ENCODE assay signal across 9 cellular contexts in genomic region chr11:1761857-1762536, GRCh38. TPM values are rescaled to one million over a fixed set of nuclear protein-coding genes. Genes with fewer than 3 reads are reported as not detected.
DNase-seq lines count a peak whose midpoint lies in the region; ATAC-seq and TF ChIP-seq lines count a peak whose summit lies in the region.
"Had no signal": no experiment of that assay in that cellular context is flagged by ENCODE, and none has a peak within 500 bp of the region (broad histone marks: within the 10 kb centered on the region; RNA-seq: fewer than 3 reads in every experiment).

No MANE protein-coding gene starts in this region.

- H3K4me3 ChIP-seq in endodermal cell (ENCODE audit: low read length) = peak overlapping the region; percentile 86
- H3K4me3 ChIP-seq in aorta (ENCODE audit: low read length in 2 of 2) = no peak overlapping the region

- H3K27ac Mint-ChIP-seq in activated naive CD4-positive, alpha-beta T cell treated with anti-CD3 and anti-CD28 coated beads, Interleukin-2, amount 10 ng/mL, durations not matched to agents 7 days and 5 days = peak overlapping the region; percentile 77
- H3K27ac Mint-ChIP-seq in endodermal cell = no peak overlapping the region
- H3K27ac Mint-ChIP-seq in naive thymus-derived CD8-positive, alpha-beta T cell = peak overlapping the region; percentile 65 to 93 (median 78)

- H3K27ac ChIP-seq in endodermal cell (ENCODE audit: low read depth, low read length) (no peak overlapping the region), aorta (ENCODE audit: low read depth in 1 of 2, low read length in 2 of 2) (peak overlapping the region in 1 of 2 donors; percentile 6)

- 93 to 99% methylated on average over 7 to 12 of the region's 12 CpGs for WGBS in endodermal cell (ENCODE audit: insufficient coverage in 1 of 2, insufficient read length in 1 of 2), 2 experiments
- 85 to 92% methylated on average over 12 of the region's 12 CpGs for WGBS in aorta, 2 donors

- H3K9ac ChIP-seq in endodermal cell (ENCODE audit: extremely low read depth, low read length, poor library complexity, severe bottlenecking) = no peak overlapping the region

- no peaks in the 10 kb centered on the region for H3K27me3 Mint-ChIP-seq in activated naive CD4-positive, alpha-beta T cell treated with anti-CD3 and anti-CD28 coated beads, Interleukin-2, amount 10 ng/mL, durations not matched to agents 7 days and 5 days
- H3K27me3 Mint-ChIP-seq in endodermal cell (ENCODE audit: insufficient read depth) = peaks cover 1% of the 10 kb centered on the region
- H3K27me3 Mint-ChIP-seq in naive thymus-derived CD8-positive, alpha-beta T cell = no peaks in the 10 kb centered on the region

- peaks cover 50% of the 10 kb centered on the region for H3K4me1 Mint-ChIP-seq in activated naive CD4-positive, alpha-beta T cell treated with anti-CD3 and anti-CD28 coated beads, Interleukin-2, amount 10 ng/mL, durations not matched to agents 7 days and 5 days
- H3K4me1 Mint-ChIP-seq in endodermal cell = peaks cover 2% of the 10 kb centered on the region
- peaks cover 27 to 60% (median 53%) of the 10 kb centered on the region in 4 donors for H3K4me1 Mint-ChIP-seq in naive thymus-derived CD8-positive, alpha-beta T cell

- TF ChIP-seq CTCF in endodermal cell (conservative IDR thresholded peaks at IDR 0.05) = no peak

- H3K27me3 ChIP-seq in endodermal cell (ENCODE audit: control insufficient read depth, insufficient read depth, low read length, poor library complexity, severe bottlenecking) (no peaks in the 10 kb centered on the region), aorta (ENCODE audit: control insufficient read depth in 1 of 2, insufficient read depth in 2 of 2, low read length in 1 of 2) (no peaks in the 10 kb centered on the region)

- H3K36me3 Mint-ChIP-seq in activated naive CD4-positive, alpha-beta T cell treated with anti-CD3 and anti-CD28 coated beads, Interleukin-2, amount 10 ng/mL, durations not matched to agents 7 days and 5 days = peaks cover 22% of the 10 kb centered on the region
- peaks cover 7% of the 10 kb centered on the region for H3K36me3 Mint-ChIP-seq in endodermal cell (ENCODE audit: low read depth)
- peaks cover 0 to 3% (median 0%) of the 10 kb centered on the region in 3 donors for H3K36me3 Mint-ChIP-seq in naive thymus-derived CD8-positive, alpha-beta T cell

- ATAC-seq in naive thymus-derived CD8-positive, alpha-beta T cell = no peak
- ATAC-seq in aorta (ENCODE audit: low FRiP score) (no peak), esophagus mucosa (no peak), HG03565 (IDR thresholded peaks at IDR 0.05; ENCODE audit: unreplicated experiment) (no peak)

- POLR2A ChIA-PET in naive thymus-derived CD8-positive, alpha-beta T cell (lab: Charles Lee) = interaction anchor here (0.9 to 4.7 kb wide), 5 partner anchors 10 to 160 kb away, joined by 3 to 31 read pairs (median 3); partner anchors contain the start of gene IFITM10

- H3K4me3 Mint-ChIP-seq in activated naive CD4-positive, alpha-beta T cell treated with anti-CD3 and anti-CD28 coated beads, Interleukin-2, amount 10 ng/mL, durations not matched to agents 7 days and 5 days = peak overlapping the region; percentile 70
- H3K4me3 Mint-ChIP-seq in endodermal cell = peak overlapping the region; percentile 81
- H3K4me3 Mint-ChIP-seq in naive thymus-derived CD8-positive, alpha-beta T cell = peak overlapping the region; percentile 75 to 92 (median 83)

- H3K36me3 ChIP-seq in endodermal cell (ENCODE audit: control insufficient read depth, insufficient read depth, low read length) = peaks cover 3% of the 10 kb centered on the region
- H3K36me3 ChIP-seq in aorta (ENCODE audit: control insufficient read depth in 1 of 2, insufficient read depth in 2 of 2, low read length in 1 of 2) = no peaks in the 10 kb centered on the region

- no peak for DNase-seq in activated naive CD4-positive, alpha-beta T cell treated with anti-CD3 and anti-CD28 coated beads, Interleukin-2, amount 10 ng/mL, durations not matched to agents 7 days and 5 days
- DNase-seq in activated naive CD4-positive, alpha-beta T cell treated with Interleukin-2 at 50 U/mL for 16 hours = no peak
- DNase-seq in endodermal cell (no peak), aorta (peak; percentile 61 to 70), NCI-H2107 (lab: John Stamatoyannopoulos, UW) (no peak)
- no peak for DNase-seq in naive thymus-derived CD8-positive, alpha-beta T cell
- DNase-seq: NCI-H1436 had no signal

- CTCF ChIA-PET in activated naive CD4-positive, alpha-beta T cell treated with anti-CD3 and anti-CD28 coated beads, Interleukin-2, amount 10 ng/mL, durations not matched to agents 7 days and 5 days (lab: Charles Lee) = interaction anchor here (1.0 to 1.1 kb wide), 2 partner anchors 68 to 71 kb away, joined by 3 read pairs; no protein-coding TSS in a partner anchor

- H3K9me3 Mint-ChIP-seq in activated naive CD4-positive, alpha-beta T cell treated with anti-CD3 and anti-CD28 coated beads, Interleukin-2, amount 10 ng/mL, durations not matched to agents 7 days and 5 days = no peaks in the 10 kb centered on the region
- no peaks in the 10 kb centered on the region for H3K9me3 Mint-ChIP-seq in endodermal cell
- no peaks in the 10 kb centered on the region for H3K9me3 Mint-ChIP-seq in naive thymus-derived CD8-positive, alpha-beta T cell

- intact Hi-C loops in aorta (cut with DNase I) = loop anchor here in 1 of 2 donors (2.0 kb wide), 1 partner anchor 65 kb away; no protein-coding TSS in a partner anchor

- H3K9me3 ChIP-seq in endodermal cell (ENCODE audit: control insufficient read depth, low read length) (no peaks in the 10 kb centered on the region), aorta (ENCODE audit: control insufficient read depth, low read length) (no peaks in the 10 kb centered on the region)

- H3K4me1 ChIP-seq in endodermal cell (ENCODE audit: control insufficient read depth, insufficient read depth, low read length) (peaks cover 6% of the 10 kb centered on the region), aorta (ENCODE audit: control insufficient read depth in 1 of 2, insufficient read depth in 2 of 2, low read length in 2 of 2) (no peaks in the 10 kb centered on the region)

RNA-seq across cellular contexts. Expression of gene CTSD, which starts 1.7 kb away (rescaled TPM):
- total RNA-seq in endodermal cell (100 to 1,000 TPM; 185 to 208 TPM), aorta (100 to 1,000 TPM; 473 to 535 TPM), esophagus mucosa (583 TPM)
- polyA plus RNA-seq in endodermal cell (2013, experiment 1 of 2) = 92.6 TPM
- polyA plus RNA-seq in endodermal cell (2013, experiment 2 of 2) = 86.0 TPM
- 100 to 1,000 TPM; 134 to 142 TPM for total RNA-seq in naive thymus-derived CD8-positive, alpha-beta T cell
- 100 to 1,000 TPM; 163 to 203 (median 176) TPM for polyA plus RNA-seq in naive thymus-derived CD8-positive, alpha-beta T cell
- 100 to 1,000 TPM; 619 to 646 TPM for polyA plus RNA-seq in aorta

RNA-seq across cellular contexts. Expression of gene IFITM10, which starts 11.6 kb away (rescaled TPM):
- total RNA-seq in endodermal cell (1 to 10 TPM in 1 of 2 donors, under 1 TPM in 1; 0.75 to 1.0 TPM), aorta (10 to 100 TPM; 10.7 to 15.0 TPM), esophagus mucosa (0.96 TPM)
- polyA plus RNA-seq in endodermal cell (2013, experiment 1 of 2) = 0.39 TPM
- 0.29 TPM for polyA plus RNA-seq in endodermal cell (2013, experiment 2 of 2)
- 1 to 10 TPM; 2.0 to 4.3 TPM for total RNA-seq in naive thymus-derived CD8-positive, alpha-beta T cell
- polyA plus RNA-seq in naive thymus-derived CD8-positive, alpha-beta T cell = under 1 TPM in 1 of 3 donors, not detected in 2; 0.16 TPM
- 10 to 100 TPM in 1 of 2 donors, 1 to 10 TPM in 1; 1.9 to 47.7 TPM for polyA plus RNA-seq in aorta

Comparison
In these comparisons a context has a peak if more than half of its experiments do, and no peak if none do; other contexts are left out.
1. DNase-seq: peak in aorta (2 of 2); none in activated naive CD4-positive, alpha-beta T cell treated with anti-CD3 and anti-CD28 coated beads, Interleukin-2, amount 10 ng/mL, durations not matched to agents 7 days and 5 days (single experiment), activated naive CD4-positive, alpha-beta T cell treated with Interleukin-2 at 50 U/mL for 16 hours (single experiment), endodermal cell (single experiment), naive thymus-derived CD8-positive, alpha-beta T cell (0 of 10) and NCI-H2107 (single experiment).
2. Peak in every context shown above with its lines, with median percentiles within 50 percentile points of each other: H3K4me3 Mint-ChIP-seq.